ENCODE assay signal across 8 cellular contexts in genomic region chr9:111038336-111039202, GRCh38. TPM values are rescaled to one million over a fixed set of nuclear protein-coding genes. Genes with fewer than 3 reads are reported as not detected.
DNase-seq lines count a peak whose midpoint lies in the region; ATAC-seq and TF ChIP-seq lines count a peak whose summit lies in the region.

Gene LPAR1, minus strand, starts transcription at chr9:111038470. Its CDS starts 66,353 bp downstream, at chr9:110972117.

- POLR2A ChIA-PET in BJ (lab: Charles Lee), result interaction anchor here (0.6 kb wide), 1 partner anchor 249 kb away, joined by 6 read pairs; no protein-coding TSS in a partner anchor

- no peak for DNase-seq in BJ (ENCODE audit: low read depth)
- DNase-seq in fibroblast of gingiva (ENCODE audit: low read depth), result peak; percentile 87
- peak; percentile 73 for DNase-seq in ureter (ENCODE audit: low spot score)
- no peak for DNase-seq in central memory CD4-positive, alpha-beta T cell

- no peaks in the 10 kb centered on the region for H3K9me3 ChIP-seq in muscle layer of duodenum (ENCODE audit: control insufficient read depth in 1 of 2, low read length in 2 of 2)

- no peaks in the 10 kb centered on the region for H3K27me3 ChIP-seq in BJ (ENCODE audit: control insufficient read depth, insufficient read depth, low read length)
- no peaks in the 10 kb centered on the region for H3K27me3 ChIP-seq in muscle layer of duodenum (ENCODE audit: low read depth, low read length)

- ATAC-seq in GM21723 (IDR thresholded peaks at IDR 0.05; ENCODE audit: unreplicated experiment) (peak; percentile 35), SK-N-SH treated with all-trans-retinoic acid at 6 μM for 48 hours (peak; percentile 37), GM21515 (IDR thresholded peaks at IDR 0.05; ENCODE audit: unreplicated experiment) (no peak)

- CTCF ChIA-PET in BJ (lab: Yijun Ruan, JAX), result interaction anchor here (0.5 to 1.2 kb wide), 4 partner anchors 11 to 259 kb away, joined by 3 to 4 read pairs (median 3); no protein-coding TSS in a partner anchor

- peaks cover 3 to 17% of the 10 kb centered on the region in 2 donors for H3K4me1 ChIP-seq in muscle layer of duodenum (ENCODE audit: control insufficient read depth in 1 of 2, insufficient read depth in 2 of 2, low read length in 2 of 2)

- H3K4me3 ChIP-seq in BJ (ENCODE audit: low read depth, low read length) (peak within 1 kb of the TSS; percentile 95), muscle layer of duodenum (ENCODE audit: low read depth in 1 of 2, low read length in 2 of 2) (peak within 1 kb of the TSS; percentile 75 to 78)

- 0 out of 2 replicates have a peak, but pooled peaks have one; percentile 5 for TF ChIP-seq CTCF in BJ (IDR thresholded peaks at IDR 0.05; ENCODE audit: insufficient read depth, low read depth, low read length)

- H3K36me3 ChIP-seq in BJ (ENCODE audit: control insufficient read depth, insufficient read depth, low read length), result no peaks in the 10 kb centered on the region
- H3K36me3 ChIP-seq in muscle layer of duodenum (ENCODE audit: control insufficient read depth in 1 of 2, insufficient read depth in 2 of 2, low read length in 2 of 2), result no peaks in the 10 kb centered on the region

- H3K27ac ChIP-seq in muscle layer of duodenum (ENCODE audit: low read length), result peak within 1 kb of the TSS; percentile 82

TF ChIP-seq in SK-N-SH treated with all-trans-retinoic acid at 6 μM for 48 hours, 23 proteins besides CTCF, POLR2A, EP300 and RAD21:
- TF ChIP-seq POU6F1 (CRISPR knock-in tag; IDR thresholded peaks at IDR 0.05; ENCODE audit: borderline replicate concordance, low read depth), result no peak
- TF ChIP-seq PATZ1 (CRISPR knock-in tag; IDR thresholded peaks at IDR 0.05; ENCODE audit: borderline replicate concordance), result no peak
- TF ChIP-seq TCF4 (CRISPR knock-in tag; IDR thresholded peaks at IDR 0.05; ENCODE audit: borderline replicate concordance), result no peak
- no peak for TF ChIP-seq ZFP3 (CRISPR knock-in tag; IDR thresholded peaks at IDR 0.05)
- TF ChIP-seq PPARA (CRISPR knock-in tag; IDR thresholded peaks at IDR 0.05; ENCODE audit: borderline replicate concordance), result no peak
- no peak for TF ChIP-seq TSHZ2 (CRISPR knock-in tag; IDR thresholded peaks at IDR 0.05)
- TF ChIP-seq RARB (CRISPR knock-in tag; IDR thresholded peaks at IDR 0.05), result no peak
- TF ChIP-seq ZFP30 (CRISPR knock-in tag; IDR thresholded peaks at IDR 0.05), result no peak

RNA-seq across cellular contexts. Expression of gene LPAR1, which starts in this region (rescaled TPM):
- polyA plus RNA-seq in BJ (2011; rRNA removed), result 211 and 224 TPM in 2 replicates
- 376 and 552 TPM in 2 replicates for polyA minus RNA-seq in BJ (2011; rRNA and poly(A)+ RNA removed)
- total RNA-seq in ureter, result 67.6 TPM

Comparison
In these comparisons a context has a peak if more than half of its experiments do, and no peak if none do; other contexts are left out.
1. DNase-seq: peak in fibroblast of gingiva (single experiment) and ureter (single experiment); none in BJ (single experiment) and central memory CD4-positive, alpha-beta T cell (single experiment).